24 cellular contexts compared by ENCODE assay signal in the genomic region with DNA sequence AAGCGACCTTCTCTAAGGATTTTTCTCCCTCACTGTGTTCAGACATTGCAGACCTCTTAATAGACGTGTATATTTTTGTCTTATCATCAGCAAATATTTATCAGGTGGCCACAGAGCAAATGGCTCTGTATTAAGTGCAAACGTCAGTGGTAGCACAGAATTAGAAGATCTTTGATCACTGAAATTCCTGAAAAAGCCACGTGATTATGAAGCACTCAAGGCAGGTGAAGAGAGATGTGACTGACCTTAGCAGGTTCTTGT.
"Had no signal": no experiment of that assay in that cellular context is flagged by ENCODE, and none has a peak within 500 bp of the region (broad histone marks: within the 10 kb centered on the region; RNA-seq: fewer than 3 reads in every experiment).

No MANE protein-coding gene starts in this region.

- H3K27ac Mint-ChIP-seq: dendritic cell treated with granulocyte-macrophage colony-stimulating factor and Interleukin-4, amounts not matched to agents 40 ng/mL and 50 ng/mL, for 4 days; effector memory CD8-positive, alpha-beta T cell; endodermal cell had no signal

- H3K27me3 ChIP-seq: colonic mucosa, dorsolateral prefrontal cortex, esophagus muscularis mucosa, esophagus squamous epithelium, gastrocnemius medialis, gastroesophageal sphincter, heart left ventricle, heart right ventricle had no signal

- H3K4me1 ChIP-seq: colonic mucosa, gastrocnemius medialis had no signal

- H3K4me3 Mint-ChIP-seq: dendritic cell treated with granulocyte-macrophage colony-stimulating factor and Interleukin-4, amounts not matched to agents 40 ng/mL and 50 ng/mL, for 4 days; endodermal cell had no signal

- H3K36me3 ChIP-seq: colonic mucosa, esophagus muscularis mucosa, esophagus squamous epithelium, gastrocnemius medialis had no signal

- ATAC-seq: effector memory CD8-positive, alpha-beta T cell; foreskin keratinocyte; gastroesophageal sphincter had no signal

- H3K4me3 ChIP-seq: colonic mucosa, coronary artery, dorsolateral prefrontal cortex, esophagus muscularis mucosa, esophagus squamous epithelium, gastrocnemius medialis, gastroesophageal sphincter, heart left ventricle, heart right ventricle had no signal

- H3K27ac ChIP-seq: colonic mucosa, coronary artery, dorsolateral prefrontal cortex, epithelial cell of prostate, esophagus muscularis mucosa, esophagus squamous epithelium, foreskin keratinocyte, gastrocnemius medialis had no signal

- DNase-seq: colonic mucosa; cortex of kidney; dermis blood vessel endothelial cell; dorsolateral prefrontal cortex; effector CD4-positive, alpha-beta T cell; effector CD8-positive, alpha-beta T cell; effector memory CD4-positive, alpha-beta T cell; effector memory CD8-positive, alpha-beta T cell; endodermal cell; erythroblast; esophagus squamous epithelium; foreskin fibroblast; foreskin keratinocyte; foreskin melanocyte; gastrocnemius medialis; glutamatergic neuron; head of caudate nucleus; heart left ventricle; heart right ventricle had no signal

- H3K9me3 ChIP-seq: colonic mucosa, esophagus muscularis mucosa, esophagus squamous epithelium, gastrocnemius medialis, gastroesophageal sphincter, heart left ventricle, heart right ventricle had no signal
